In genomic region chr12:43882578-43883178, GRCh38 we compare ENCODE assay signal across 7 cellular contexts. TPM values are rescaled to one million over a fixed set of nuclear protein-coding genes. Genes with fewer than 3 reads are reported as not detected.
DNase-seq lines count a peak whose midpoint lies in the region; ATAC-seq lines count a peak whose summit lies in the region.

No MANE protein-coding gene starts in this region.

- ATAC-seq in GM19397 (IDR thresholded peaks at IDR 0.05; ENCODE audit: unreplicated experiment) = peak; percentile 82
- ATAC-seq in HG03354 (IDR thresholded peaks at IDR 0.05; ENCODE audit: poor library complexity, severe bottlenecking, unreplicated experiment) = peak; percentile 92
- ATAC-seq in Right ventricle myocardium superior (ENCODE audit: poor library complexity) = peak; percentile 76

- no peaks in the 10 kb centered on the region for H3K36me3 Mint-ChIP-seq in activated naive CD4-positive, alpha-beta T cell treated with anti-CD3 and anti-CD28 coated beads, Interleukin-2, amount 10 ng/mL, durations not matched to agents 7 days and 5 days

- CTCF ChIA-PET in activated naive CD4-positive, alpha-beta T cell treated with anti-CD3 and anti-CD28 coated beads, Interleukin-2, amount 10 ng/mL, durations not matched to agents 7 days and 5 days (lab: Charles Lee) = interaction anchor here (0.8 to 4.0 kb wide), 12 partner anchors 18 to 438 kb away, joined by 3 to 40 read pairs (median 3); partner anchors contain the start of genes IRAK4 and PUS7L

- DNase-seq in ELF-1 (ENCODE audit: low read depth, low spot score) (peak; percentile 4), NCI-H345 treated with DMSO at 0.1 percent for 48 hours (lab: John Stamatoyannopoulos, UW; ENCODE audit: unreplicated experiment) (peak; percentile 2), Right ventricle myocardium superior (no peak), retina (peak; percentile 29)
- DNase-seq in activated naive CD4-positive, alpha-beta T cell treated with anti-CD3 and anti-CD28 coated beads, Interleukin-2, amount 10 ng/mL, durations not matched to agents 7 days and 5 days = peak; percentile 45

- H3K27ac Mint-ChIP-seq in activated naive CD4-positive, alpha-beta T cell treated with anti-CD3 and anti-CD28 coated beads, Interleukin-2, amount 10 ng/mL, durations not matched to agents 7 days and 5 days = no peak overlapping the region

- intact Hi-C loops in Right ventricle myocardium superior (cut with DNase I) = loop anchor here (10.0 kb wide), 2 partner anchors 78 to 108 kb away; partner anchors contain the start of gene TWF1

- no peaks in the 10 kb centered on the region for H3K4me1 Mint-ChIP-seq in activated naive CD4-positive, alpha-beta T cell treated with anti-CD3 and anti-CD28 coated beads, Interleukin-2, amount 10 ng/mL, durations not matched to agents 7 days and 5 days

- no peak overlapping the region for H3K4me3 Mint-ChIP-seq in activated naive CD4-positive, alpha-beta T cell treated with anti-CD3 and anti-CD28 coated beads, Interleukin-2, amount 10 ng/mL, durations not matched to agents 7 days and 5 days

- H3K27me3 Mint-ChIP-seq in activated naive CD4-positive, alpha-beta T cell treated with anti-CD3 and anti-CD28 coated beads, Interleukin-2, amount 10 ng/mL, durations not matched to agents 7 days and 5 days = no peaks in the 10 kb centered on the region

- no peaks in the 10 kb centered on the region for H3K9me3 Mint-ChIP-seq in activated naive CD4-positive, alpha-beta T cell treated with anti-CD3 and anti-CD28 coated beads, Interleukin-2, amount 10 ng/mL, durations not matched to agents 7 days and 5 days

RNA-seq across cellular contexts. Expression of gene TMEM117, which starts 46.8 kb away (rescaled TPM):
- 5.8 TPM for total RNA-seq in Right ventricle myocardium superior
